In the genomic region with DNA sequence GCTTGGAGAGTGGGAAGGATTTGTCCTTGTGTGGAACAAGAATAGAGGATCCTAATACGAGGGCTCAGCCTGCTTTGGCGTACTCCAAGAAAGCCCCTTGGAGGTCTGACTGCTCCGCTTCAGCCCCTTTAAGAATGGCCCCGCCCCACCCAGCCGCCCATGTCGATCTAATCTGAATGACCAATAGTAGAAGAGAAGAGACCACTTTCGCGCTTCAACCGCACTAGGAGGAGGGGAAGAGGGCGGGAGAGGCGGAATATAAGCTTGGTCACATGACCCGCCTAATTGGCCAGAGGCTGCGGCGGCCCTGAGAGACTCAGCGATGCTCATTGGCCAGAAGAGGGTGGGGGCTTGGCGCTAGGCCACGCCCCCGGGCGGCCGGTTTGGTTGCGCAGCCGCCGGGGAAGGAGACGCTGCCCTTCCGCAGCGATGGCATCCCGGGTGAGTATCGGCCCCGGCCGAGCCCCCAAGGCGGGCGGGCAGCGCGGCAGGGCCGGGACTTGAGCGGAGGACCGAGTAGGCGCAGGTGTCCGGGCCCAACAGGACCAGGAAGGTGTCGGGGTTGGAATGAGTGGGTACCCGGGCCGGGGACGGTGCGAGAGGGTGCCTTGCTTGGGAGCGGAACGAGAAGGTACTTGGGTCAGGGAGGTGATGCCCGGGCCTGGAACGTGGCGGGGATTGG, we compare ENCODE assay signal across 8 cellular contexts. TPM values are rescaled to one million over a fixed set of nuclear protein-coding genes. Genes with fewer than 3 reads are reported as not detected.
DNase-seq lines count a peak whose midpoint lies in the region; ATAC-seq, FAIRE-seq and TF ChIP-seq lines count a peak whose summit lies in the region.

A gene with protein sequence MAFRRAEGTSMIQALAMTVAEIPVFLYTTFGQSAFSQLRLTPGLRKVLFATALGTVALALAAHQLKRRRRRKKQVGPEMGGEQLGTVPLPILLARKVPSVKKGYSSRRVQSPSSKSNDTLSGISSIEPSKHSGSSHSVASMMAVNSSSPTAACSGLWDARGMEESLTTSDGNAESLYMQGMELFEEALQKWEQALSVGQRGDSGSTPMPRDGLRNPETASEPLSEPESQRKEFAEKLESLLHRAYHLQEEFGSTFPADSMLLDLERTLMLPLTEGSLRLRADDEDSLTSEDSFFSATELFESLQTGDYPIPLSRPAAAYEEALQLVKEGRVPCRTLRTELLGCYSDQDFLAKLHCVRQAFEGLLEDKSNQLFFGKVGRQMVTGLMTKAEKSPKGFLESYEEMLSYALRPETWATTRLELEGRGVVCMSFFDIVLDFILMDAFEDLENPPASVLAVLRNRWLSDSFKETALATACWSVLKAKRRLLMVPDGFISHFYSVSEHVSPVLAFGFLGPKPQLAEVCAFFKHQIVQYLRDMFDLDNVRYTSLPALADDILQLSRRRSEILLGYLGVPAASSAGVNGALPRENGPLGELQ (plus strand): TSS at position 386 of the 682 bp plus-strand sequence. CDS start 3,969 bp downstream, outside the sequence.

- H3K4me1 Mint-ChIP-seq in T-helper 1 cell treated with Interleukin-12 subunit alpha and Interleukin-12 subunit beta and Interleukin-4 antibody, amounts not matched to agents 30 μg/mL and 1 μg/mL, for 36 hours (ENCODE audit: low read depth), result peaks cover 25% of the 10 kb centered on the region

- peak within 1 kb of the TSS; percentile 96 for H3K4me3 Mint-ChIP-seq in T-helper 1 cell treated with Interleukin-12 subunit alpha and Interleukin-12 subunit beta and Interleukin-4 antibody, amounts not matched to agents 30 μg/mL and 1 μg/mL, for 36 hours

- peak within 1 kb of the TSS; percentile 92 for H3K27ac ChIP-seq in left ventricle myocardium inferior (replicated peaks)
- H3K27ac ChIP-seq in prostate gland, result peak within 1 kb of the TSS; percentile 72 to 77

- intact Hi-C loops in left ventricle myocardium inferior (cut with micrococcal nuclease) (no loop called here), prostate gland (cut with DNase I) (loop anchor here (1.0 kb wide), 1 partner anchor 8 kb away; a partner anchor contains a TSS)

- H3K36me3 ChIP-seq in left ventricle myocardium inferior (peaks cover 13% of the 10 kb centered on the region), prostate gland (no peaks in the 10 kb centered on the region)

- H3K27me3 ChIP-seq in left ventricle myocardium inferior (ENCODE audit: low read depth) (no peaks in the 10 kb centered on the region), prostate gland (replicated peaks; ENCODE audit: insufficient read depth) (no peaks in the 10 kb centered on the region)

- FAIRE-seq in urothelium cell line (lab: Jason Lieb, UNC), result no peak

- DNase-seq in GM13977 (ENCODE audit: low spot score) (peak; percentile 99), NCI-H1694 (lab: John Stamatoyannopoulos, UW) (peak; percentile 97), amygdala (lab: John Stamatoyannopoulos, UW) (peak; percentile 40 to 99 (median 97)), left ventricle myocardium inferior (peak; percentile 97), prostate gland (ENCODE audit: low spot score) (peak; percentile 99), urothelium cell line (ENCODE audit: low spot score) (peak; percentile 98)

- no peaks in the 10 kb centered on the region for H3K9me3 ChIP-seq in left ventricle myocardium inferior (replicated peaks)
- H3K9me3 ChIP-seq in prostate gland, result no peaks in the 10 kb centered on the region

- peak within 1 kb of the TSS; percentile 100 for H3K4me3 ChIP-seq in left ventricle myocardium inferior
- peak within 1 kb of the TSS; percentile 81 to 96 for H3K4me3 ChIP-seq in prostate gland

- H3K36me3 Mint-ChIP-seq in T-helper 1 cell treated with Interleukin-12 subunit alpha and Interleukin-12 subunit beta and Interleukin-4 antibody, amounts not matched to agents 30 μg/mL and 1 μg/mL, for 36 hours (ENCODE audit: low read depth), result no peaks in the 10 kb centered on the region

- TF ChIP-seq CTCF in GM13977 (IDR thresholded peaks at IDR 0.05; ENCODE audit: extremely low read depth, insufficient read depth, missing control alignments) (no peak), left ventricle myocardium inferior (IDR thresholded peaks at IDR 0.05; ENCODE audit: borderline replicate concordance) (no peak), prostate gland (IDR thresholded peaks at IDR 0.05) (peak in 3 of 4 experiments; percentile 6 to 46 (median 39))

- under 1% methylated on average over 49 of the region's 49 CpGs for WGBS in prostate gland

- ATAC-seq in HG02884 (IDR thresholded peaks at IDR 0.05; ENCODE audit: unreplicated experiment), result peak; percentile 97

- in situ Hi-C loops in GM13977 (cut with MboI; ENCODE audit: low pct_unique_long_range_greater_than_20kb, low sequenced_read_pairs, unreplicated experiment), result no loop called here

- H3K27ac Mint-ChIP-seq in T-helper 1 cell treated with Interleukin-12 subunit alpha and Interleukin-12 subunit beta and Interleukin-4 antibody, amounts not matched to agents 30 μg/mL and 1 μg/mL, for 36 hours, result peak within 1 kb of the TSS; percentile 81

- no peaks in the 10 kb centered on the region for H3K27me3 Mint-ChIP-seq in T-helper 1 cell treated with Interleukin-12 subunit alpha and Interleukin-12 subunit beta and Interleukin-4 antibody, amounts not matched to agents 30 μg/mL and 1 μg/mL, for 36 hours (ENCODE audit: low read depth)

- H3K4me1 ChIP-seq in left ventricle myocardium inferior (peaks cover 47% of the 10 kb centered on the region), prostate gland (replicated peaks) (peaks cover 11% of the 10 kb centered on the region)

- peak; percentile 96 for TF ChIP-seq POLR2A in prostate gland (IDR thresholded peaks at IDR 0.05)

- no peaks in the 10 kb centered on the region for H3K9me3 Mint-ChIP-seq in T-helper 1 cell treated with Interleukin-12 subunit alpha and Interleukin-12 subunit beta and Interleukin-4 antibody, amounts not matched to agents 30 μg/mL and 1 μg/mL, for 36 hours

RNA-seq across cellular contexts. Expression of the gene that starts here (rescaled TPM):
- 35.6 TPM for total RNA-seq in left ventricle myocardium inferior
- total RNA-seq in prostate gland, result 10 to 100 TPM; 54.5 to 56.5 TPM

Comparison
In these comparisons a context has a peak if more than half of its experiments do, and no peak if none do; other contexts are left out.
1. Peak in every context shown above with its lines: DNase-seq, ATAC-seq, H3K4me3 ChIP-seq and H3K27ac ChIP-seq.
2. CTCF ChIP-seq: peak in prostate gland (3 of 4); none in GM13977 (single experiment) and left ventricle myocardium inferior (single experiment).